Comparison of ENCODE assay signal across 1 cellular context in genomic region chr5:173823721-173824567, GRCh38.
TF ChIP-seq lines count a peak whose summit lies in the region.

No MANE protein-coding gene starts in this region.

TF ChIP-seq in HepG2, 621 proteins besides CTCF, POLR2A, EP300 and RAD21 (continued from another document and continues in another):
- TF ChIP-seq LBX2 (CRISPR knock-in tag; IDR thresholded peaks at IDR 0.05; ENCODE audit: borderline replicate concordance) = no peak; the same call in 1 of the 2 replicates
- no peak for TF ChIP-seq NBN (conservative IDR thresholded peaks at IDR 0.05)
- no peak for TF ChIP-seq MTF2 (CRISPR knock-in tag; IDR thresholded peaks at IDR 0.05; ENCODE audit: borderline replicate concordance)
- no peak for TF ChIP-seq PRDM4 (CRISPR knock-in tag; IDR thresholded peaks at IDR 0.05; ENCODE audit: borderline replicate concordance)
- 0 out of 2 replicates have a peak, but pooled peaks have one; percentile 75 for TF ChIP-seq SNAI1 (CRISPR knock-in tag; IDR thresholded peaks at IDR 0.05; ENCODE audit: borderline replicate concordance)
- TF ChIP-seq SP1 (IDR thresholded peaks at IDR 0.05) = no peak
- 0 out of 2 replicates have a peak, but pooled peaks have one; percentile 21 for TF ChIP-seq SP1 (CRISPR knock-in tag; IDR thresholded peaks at IDR 0.05)
- TF ChIP-seq GATAD1 (CRISPR knock-in tag; IDR thresholded peaks at IDR 0.05) = no peak; the same call in none of the 2 replicates
- TF ChIP-seq NR2F6 (IDR thresholded peaks at IDR 0.05) = peak; percentile 89
- TF ChIP-seq NR2F6 (CRISPR knock-in tag; IDR thresholded peaks at IDR 0.05) = peak; percentile 92
- TF ChIP-seq ZC3H13 (CRISPR knock-in tag; IDR thresholded peaks at IDR 0.05) = peak; percentile 74; the same call in 1 of the 2 replicates
- no peak for TF ChIP-seq AHR (CRISPR knock-in tag; IDR thresholded peaks at IDR 0.05)
- TF ChIP-seq TIGD3 (CRISPR knock-in tag; IDR thresholded peaks at IDR 0.05; ENCODE audit: borderline replicate concordance) = no peak
- no peak for TF ChIP-seq RFX3 (CRISPR knock-in tag; IDR thresholded peaks at IDR 0.05)
- TF ChIP-seq ZNF441 (CRISPR knock-in tag; IDR thresholded peaks at IDR 0.05; ENCODE audit: borderline replicate concordance) = no peak; the same call in 1 of the 2 replicates
- TF ChIP-seq BATF2 (CRISPR knock-in tag; IDR thresholded peaks at IDR 0.05) = no peak
- TF ChIP-seq RNF219 (CRISPR knock-in tag; IDR thresholded peaks at IDR 0.05) = 0 out of 2 replicates have a peak, but pooled peaks have one; percentile 79
- TF ChIP-seq CCAR2 (optimal IDR thresholded peaks at IDR 0.05; ENCODE audit: low read depth, low read length) = no peak
- TF ChIP-seq ZNF609 (CRISPR knock-in tag; IDR thresholded peaks at IDR 0.05; ENCODE audit: borderline replicate concordance) = peak; percentile 94
- no peak for TF ChIP-seq MTA3 (CRISPR knock-in tag; IDR thresholded peaks at IDR 0.05)
- no peak for TF ChIP-seq ZBTB1 (CRISPR knock-in tag; IDR thresholded peaks at IDR 0.05; ENCODE audit: borderline replicate concordance)
- TF ChIP-seq HMG20A (CRISPR knock-in tag; IDR thresholded peaks at IDR 0.05; ENCODE audit: borderline replicate concordance) = peak; percentile 93
- no peak for TF ChIP-seq ZNF326 (CRISPR knock-in tag; IDR thresholded peaks at IDR 0.05; ENCODE audit: borderline replicate concordance)
- peak; percentile 95; the same call in 1 of the 2 replicates for TF ChIP-seq SKIL (CRISPR knock-in tag; IDR thresholded peaks at IDR 0.05; ENCODE audit: borderline replicate concordance)
- TF ChIP-seq TMF1 (CRISPR knock-in tag; IDR thresholded peaks at IDR 0.05; ENCODE audit: low read depth) = no peak
- peak; percentile 66; the same call in 1 of the 2 replicates for TF ChIP-seq ZBTB25 (CRISPR knock-in tag; IDR thresholded peaks at IDR 0.05)
- peak; percentile 83 for TF ChIP-seq ZMYM3 (CRISPR knock-in tag; IDR thresholded peaks at IDR 0.05)
- peak; percentile 69 for TF ChIP-seq XRCC5 (optimal IDR thresholded peaks at IDR 0.05; ENCODE audit: low read length)
- no peak for TF ChIP-seq REXO4 (CRISPR knock-in tag; IDR thresholded peaks at IDR 0.05; ENCODE audit: borderline replicate concordance)
- TF ChIP-seq SMYD3 (CRISPR knock-in tag; IDR thresholded peaks at IDR 0.05) = peak; percentile 88; the same call in 1 of the 2 replicates
- peak; percentile 94 for TF ChIP-seq ZNF878 (CRISPR knock-in tag; IDR thresholded peaks at IDR 0.05)
- peak; percentile 96 for TF ChIP-seq ZNF605 (CRISPR knock-in tag; IDR thresholded peaks at IDR 0.05)
- TF ChIP-seq HDAC6 (IDR thresholded peaks at IDR 0.05; ENCODE audit: low read depth, low read length) = no peak
- TF ChIP-seq GZF1 (CRISPR knock-in tag; IDR thresholded peaks at IDR 0.05) = no peak
- TF ChIP-seq MTF1 (CRISPR knock-in tag; IDR thresholded peaks at IDR 0.05) = no peak
- TF ChIP-seq ZNF180 (CRISPR knock-in tag; IDR thresholded peaks at IDR 0.05; ENCODE audit: borderline replicate concordance, low read depth) = no peak
- 0 out of 2 replicates have a peak, but pooled peaks have one; percentile 13 for TF ChIP-seq NFE2L2 (IDR thresholded peaks at IDR 0.05; ENCODE audit: low read length)
- no peak; the same call in 1 of the 2 replicates for TF ChIP-seq ZNF3 (CRISPR knock-in tag; IDR thresholded peaks at IDR 0.05)
- TF ChIP-seq MIXL1 (CRISPR knock-in tag; IDR thresholded peaks at IDR 0.05) = peak; percentile 86; the same call in 1 of the 2 replicates
- TF ChIP-seq EEA1 (CRISPR knock-in tag; IDR thresholded peaks at IDR 0.05; ENCODE audit: borderline replicate concordance) = no peak
- TF ChIP-seq YEATS4 (CRISPR knock-in tag; IDR thresholded peaks at IDR 0.05; ENCODE audit: borderline replicate concordance) = peak; percentile 66; the same call in 1 of the 2 replicates
- TF ChIP-seq SRY (CRISPR knock-in tag; IDR thresholded peaks at IDR 0.05) = no peak; the same call in 1 of the 2 replicates
- no peak for TF ChIP-seq KDM3A (CRISPR knock-in tag; IDR thresholded peaks at IDR 0.05; ENCODE audit: low read depth)
- TF ChIP-seq POLR2AphosphoS5 (IDR thresholded peaks at IDR 0.05; ENCODE audit: low read depth, low read length) = no peak
- TF ChIP-seq TCF12 (IDR thresholded peaks at IDR 0.05) = no peak
- TF ChIP-seq TCF12 (CRISPR knock-in tag; IDR thresholded peaks at IDR 0.05) = peak; percentile 96
- TF ChIP-seq IKZF1 (IDR thresholded peaks at IDR 0.05) = no peak
- TF ChIP-seq ZNF597 (CRISPR knock-in tag; IDR thresholded peaks at IDR 0.05) = no peak
- TF ChIP-seq SYNCRIP (IDR thresholded peaks at IDR 0.05; ENCODE audit: insufficient read depth, low read depth, low read length) = no peak
- no peak for TF ChIP-seq PRPF4 (IDR thresholded peaks at IDR 0.05; ENCODE audit: low read depth, low read length, poor library complexity, severe bottlenecking)
- TF ChIP-seq ZBTB26 (CRISPR knock-in tag; IDR thresholded peaks at IDR 0.05; ENCODE audit: borderline replicate concordance) = no peak
- TF ChIP-seq RBFOX2 (IDR thresholded peaks at IDR 0.05; ENCODE audit: low read depth, low read length) = peak; percentile 4; the same call in 1 of the 2 replicates
